Comparison of ENCODE assay signal across 9 cellular contexts in genomic region chr9:124210697-124211096, GRCh38. TPM values are rescaled to one million over a fixed set of nuclear protein-coding genes. Genes with fewer than 3 reads are reported as not detected.
DNase-seq lines count a peak whose midpoint lies in the region; ATAC-seq and TF ChIP-seq lines count a peak whose summit lies in the region.
"Had no signal": no experiment of that assay in that cellular context is flagged by ENCODE, and none has a peak within 500 bp of the region (broad histone marks: within the 10 kb centered on the region; RNA-seq: fewer than 3 reads in every experiment).

No MANE protein-coding gene starts in this region.

- no peak overlapping the region for H3K4me2 ChIP-seq in MM.1S (ENCODE audit: low read depth, low read length)

- H3K9me2 ChIP-seq in MM.1S (replicated peaks; ENCODE audit: insufficient read depth, low read length) = no peaks in the 10 kb centered on the region

- no peak overlapping the region for H3K4me3 ChIP-seq in MM.1S (ENCODE audit: low read length)
- H3K4me3 ChIP-seq in gastroesophageal sphincter = no peak overlapping the region

- peak overlapping the region; percentile 17 for H3K4me3 Mint-ChIP-seq in activated CD4-positive, alpha-beta T cell treated with anti-CD3 and anti-CD28 coated beads, Interleukin-2, amount 10 ng/mL, durations not matched to agents 24 days and 14 days
- no peak overlapping the region for H3K4me3 Mint-ChIP-seq in natural killer cell

- TF ChIP-seq EP300 in gastroesophageal sphincter (IDR thresholded peaks at IDR 0.05) = no peak

- no peak overlapping the region for H2AFZ ChIP-seq in MM.1S (ENCODE audit: low read length)

- TF ChIP-seq CTCF in natural killer cell (IDR thresholded peaks at IDR 0.05) (no peak), MM.1S (IDR thresholded peaks at IDR 0.05; ENCODE audit: low read length) (no peak), gastroesophageal sphincter (IDR thresholded peaks at IDR 0.05) (no peak)

- peak overlapping the region; percentile 75 for H3K27ac Mint-ChIP-seq in activated CD4-positive, alpha-beta T cell treated with anti-CD3 and anti-CD28 coated beads, Interleukin-2, amount 10 ng/mL, durations not matched to agents 24 days and 14 days
- H3K27ac Mint-ChIP-seq in natural killer cell = peak overlapping the region; percentile 44 to 71

- H4K20me1 ChIP-seq in MM.1S (ENCODE audit: insufficient read depth, low read length) = no peaks in the 10 kb centered on the region

- DNase-seq in activated CD4-positive, alpha-beta T cell treated with anti-CD3 and anti-CD28 coated beads, Interleukin-2, amount 10 ng/mL, durations not matched to agents 24 days and 14 days = no peak
- DNase-seq in activated CD4-positive, alpha-beta T cell treated with anti-CD3 and anti-CD28 coated beads, Interleukin-2, amount 50 U/mL, for 1 hour = no peak
- DNase-seq in NCI-H69 (lab: John Stamatoyannopoulos, UW) (peak; percentile 24), natural killer cell (no peak), MM.1S (no peak), glomerular visceral epithelial cell (ENCODE audit: extremely low spot score) (no peak)
- DNase-seq: immature natural killer cell had no signal

- H3K4me1 ChIP-seq in MM.1S (ENCODE audit: low read length) (peaks cover 36% of the 10 kb centered on the region), gastroesophageal sphincter (peaks cover 0 to 15% (median 0%) of the 10 kb centered on the region in 3 donors)

- no peaks in the 10 kb centered on the region for H3K36me3 ChIP-seq in MM.1S (replicated peaks; ENCODE audit: insufficient read depth, low read length)
- no peaks in the 10 kb centered on the region for H3K36me3 ChIP-seq in gastroesophageal sphincter

- H3K79me2 ChIP-seq in MM.1S (ENCODE audit: low read length) = no peaks in the 10 kb centered on the region

- peaks cover 23% of the 10 kb centered on the region for H3K27me3 ChIP-seq in MM.1S (replicated peaks; ENCODE audit: insufficient read depth, low read length)
- peaks cover 5% of the 10 kb centered on the region for H3K27me3 ChIP-seq in gastroesophageal sphincter

- peaks cover 67% of the 10 kb centered on the region for H3K4me1 Mint-ChIP-seq in activated CD4-positive, alpha-beta T cell treated with anti-CD3 and anti-CD28 coated beads, Interleukin-2, amount 10 ng/mL, durations not matched to agents 24 days and 14 days
- peaks cover 72 to 84% of the 10 kb centered on the region in 2 donors for H3K4me1 Mint-ChIP-seq in natural killer cell

- peaks cover 9% of the 10 kb centered on the region for H3K36me3 Mint-ChIP-seq in activated CD4-positive, alpha-beta T cell treated with anti-CD3 and anti-CD28 coated beads, Interleukin-2, amount 10 ng/mL, durations not matched to agents 24 days and 14 days (ENCODE audit: low read depth)
- H3K36me3 Mint-ChIP-seq in natural killer cell = no peaks in the 10 kb centered on the region

- no peak overlapping the region for H3K27ac ChIP-seq in MM.1S (ENCODE audit: low read length)
- H3K27ac ChIP-seq in gastroesophageal sphincter = no peak overlapping the region

- 71 to 82% methylated on average over 3 of the region's 3 CpGs for WGBS in gastroesophageal sphincter (ENCODE audit: low coverage in 1 of 2), 2 donors

- ATAC-seq in HG02571 (IDR thresholded peaks at IDR 0.05; ENCODE audit: unreplicated experiment) (peak; percentile 52), natural killer cell (peak in 1 of 3 donors; percentile 50), gastroesophageal sphincter (no peak)

- no peak for TF ChIP-seq POLR2A in gastroesophageal sphincter (IDR thresholded peaks at IDR 0.05)

- no peak overlapping the region for H3K9ac ChIP-seq in MM.1S (ENCODE audit: low read length)

- no peaks in the 10 kb centered on the region for H3K27me3 Mint-ChIP-seq in activated CD4-positive, alpha-beta T cell treated with anti-CD3 and anti-CD28 coated beads, Interleukin-2, amount 10 ng/mL, durations not matched to agents 24 days and 14 days
- no peaks in the 10 kb centered on the region for H3K27me3 Mint-ChIP-seq in natural killer cell (ENCODE audit: low read depth in 2 of 2)

- intact Hi-C loops in activated CD4-positive, alpha-beta T cell treated with anti-CD3 and anti-CD28 coated beads, Interleukin-2, amount 10 ng/mL, durations not matched to agents 24 days and 14 days (cut with micrococcal nuclease) = loop anchor here (1.0 to 2.0 kb wide), 3 partner anchors 8 to 44 kb away; no protein-coding TSS in a partner anchor
- intact Hi-C loops in natural killer cell (cut with micrococcal nuclease) = no loop called here

- H3K9me3 ChIP-seq in MM.1S (replicated peaks; ENCODE audit: insufficient read depth, low read length) (no peaks in the 10 kb centered on the region), gastroesophageal sphincter (no peaks in the 10 kb centered on the region)

- H3F3A ChIP-seq in MM.1S (ENCODE audit: insufficient read depth, low read length) = peaks cover 7% of the 10 kb centered on the region; the same call in 1 of the 2 replicates

- H3K9me3 Mint-ChIP-seq in activated CD4-positive, alpha-beta T cell treated with anti-CD3 and anti-CD28 coated beads, Interleukin-2, amount 10 ng/mL, durations not matched to agents 24 days and 14 days = peaks cover 5% of the 10 kb centered on the region
- H3K9me3 Mint-ChIP-seq in natural killer cell = no peaks in the 10 kb centered on the region

RNA-seq across cellular contexts. Expression of gene NEK6, which starts 47.1 kb away (rescaled TPM):
- total RNA-seq in activated CD4-positive, alpha-beta T cell treated with anti-CD3 and anti-CD28 coated beads, Interleukin-2, amount 10 ng/mL, durations not matched to agents 24 days and 14 days = 26.4 and 32.5 TPM in 2 replicates
- total RNA-seq in natural killer cell = 10 to 100 TPM; 25.0 to 34.9 (median 33.0) TPM
- 10 to 100 TPM; 13.2 to 31.7 (median 19.3) TPM for total RNA-seq in gastroesophageal sphincter
